In genomic region chr11:127818625-127819024, GRCh38 we compare ENCODE assay signal across 25 cellular contexts.
"Had no signal": no experiment of that assay in that cellular context is flagged by ENCODE, and none has a peak within 500 bp of the region (broad histone marks: within the 10 kb centered on the region; RNA-seq: fewer than 3 reads in every experiment).

No MANE protein-coding gene starts in this region.

- H2AFZ ChIP-seq: hepatocyte, parathyroid adenoma had no signal

- ATAC-seq: natural killer cell; psoas muscle; right lobe of liver; stimulated activated memory B cell treated with anti-CD40 and anti-IgM and Interleukin-4, amounts not matched to agents 10 μg/mL and 1 μg/mL and 100 μg/mL, for 72 hours; stimulated activated naive CD8-positive, alpha-beta T cell treated with anti-CD3 and anti-CD28 coated beads, Interleukin-15, Interleukin-2, amounts not matched to agents 100 U/mL and 50 U/mL, for 24 hours; upper lobe of right lung had no signal

- H3K9ac ChIP-seq: parathyroid adenoma had no signal

- DNase-seq: islet precursor cell; left ventricle myocardium inferior; mesendoderm; naive B cell; natural killer cell; occipital lobe; psoas muscle; right lobe of liver; stimulated activated CD4-positive, alpha-beta T cell treated with anti-CD3 and anti-CD28 coated beads, Interleukin-1b, Interleukin-23, amount 100 ng/mL, for 48 hours; stimulated activated CD4-positive, alpha-beta T cell treated with anti-CD3 and anti-CD28 coated beads, Interleukin-2, amount 100 ng/mL, for 48 hours; stimulated activated CD4-positive, alpha-beta T cell treated with anti-CD3 and anti-CD28 coated beads, Interleukin-4, amount 100 ng/mL, for 4 hours; stimulated activated CD8-positive, alpha-beta memory T cell treated with anti-CD3 and anti-CD28 coated beads, Interleukin-4, amount 100 ng/mL, for 48 hours; stimulated activated naive CD8-positive, alpha-beta T cell treated with anti-CD3 and anti-CD28 coated beads, Interleukin-15, Interleukin-2, amounts not matched to agents 100 U/mL and 50 U/mL, for 24 hours; stomach; tibial artery; trophoblast cell; upper lobe of right lung had no signal

- H3K27ac ChIP-seq: hepatocyte, left ventricle myocardium inferior, neutrophil, parathyroid adenoma, psoas muscle, right lobe of liver, stomach, thoracic aorta, tibial artery, upper lobe of right lung had no signal

- H3K4me1 Mint-ChIP-seq: mesothelial cell of epicardium; naive B cell; stimulated activated memory B cell treated with anti-CD40 and anti-IgM and Interleukin-4, amounts not matched to agents 10 μg/mL and 1 μg/mL and 100 μg/mL, for 72 hours had no signal

- H3K4me1 ChIP-seq: left ventricle myocardium inferior, parathyroid adenoma, psoas muscle, right lobe of liver, stomach, tibial artery, upper lobe of right lung had no signal

- H3K9me3 Mint-ChIP-seq: mesothelial cell of epicardium; naive B cell; natural killer cell; stimulated activated memory B cell treated with anti-CD40 and anti-IgM and Interleukin-4, amounts not matched to agents 10 μg/mL and 1 μg/mL and 100 μg/mL, for 72 hours had no signal

- H3K4me3 ChIP-seq: hepatocyte, left ventricle myocardium inferior, lung, psoas muscle, right lobe of liver, smooth muscle cell, stomach, thoracic aorta, tibial artery, upper lobe of right lung had no signal

- H3K4me3 Mint-ChIP-seq: mesothelial cell of epicardium; naive B cell; natural killer cell; stimulated activated memory B cell treated with anti-CD40 and anti-IgM and Interleukin-4, amounts not matched to agents 10 μg/mL and 1 μg/mL and 100 μg/mL, for 72 hours had no signal

- H3K36me3 Mint-ChIP-seq: mesothelial cell of epicardium; naive B cell; natural killer cell; stimulated activated memory B cell treated with anti-CD40 and anti-IgM and Interleukin-4, amounts not matched to agents 10 μg/mL and 1 μg/mL and 100 μg/mL, for 72 hours had no signal

- H3K4me2 ChIP-seq: hepatocyte, smooth muscle cell had no signal

- H3K27ac Mint-ChIP-seq: mesothelial cell of epicardium; naive B cell; natural killer cell; stimulated activated memory B cell treated with anti-CD40 and anti-IgM and Interleukin-4, amounts not matched to agents 10 μg/mL and 1 μg/mL and 100 μg/mL, for 72 hours had no signal

- H3K36me3 ChIP-seq: left ventricle myocardium inferior, neutrophil, right lobe of liver, stomach, thoracic aorta, tibial artery, upper lobe of right lung had no signal

- H3K27me3 ChIP-seq: hepatocyte, neutrophil, right lobe of liver, stomach, tibial artery had no signal

- H3K79me2 ChIP-seq: hepatocyte, parathyroid adenoma had no signal

- H3K9me3 ChIP-seq: left ventricle myocardium inferior, neutrophil, psoas muscle, right lobe of liver, stomach, thoracic aorta, tibial artery, upper lobe of right lung had no signal

- H3K27me3 Mint-ChIP-seq: naive B cell; stimulated activated memory B cell treated with anti-CD40 and anti-IgM and Interleukin-4, amounts not matched to agents 10 μg/mL and 1 μg/mL and 100 μg/mL, for 72 hours had no signal
